In the genomic region with DNA sequence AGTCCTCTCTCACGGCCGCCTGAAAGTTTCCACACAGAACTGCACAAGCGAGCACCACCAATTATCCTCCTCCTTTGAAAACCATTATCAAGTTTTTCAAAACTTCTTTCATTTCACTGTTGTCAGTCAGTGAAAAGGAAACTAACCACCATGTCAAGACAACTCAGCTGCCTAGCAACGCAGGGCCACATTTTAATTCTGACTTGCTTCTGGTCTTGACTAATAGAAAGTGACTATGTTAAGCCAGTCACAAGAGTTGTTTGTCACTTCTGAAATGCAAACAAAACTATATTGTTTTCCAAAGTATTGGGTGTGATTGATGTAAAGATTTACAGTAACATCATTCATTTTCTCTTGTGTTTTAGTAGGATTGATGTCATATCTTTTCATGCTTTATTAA, we compare ENCODE assay signal across 13 cellular contexts.
DNase-seq lines count a peak whose midpoint lies in the region; ATAC-seq and TF ChIP-seq lines count a peak whose summit lies in the region.
"Had no signal": no experiment of that assay in that cellular context is flagged by ENCODE, and none has a peak within 500 bp of the region (broad histone marks: within the 10 kb centered on the region; RNA-seq: fewer than 3 reads in every experiment).

No MANE protein-coding gene starts in this region.

- ATAC-seq in GM18870 (IDR thresholded peaks at IDR 0.05; ENCODE audit: unreplicated experiment): peak; percentile 99
- peak; percentile 95 for ATAC-seq in GM21723 (IDR thresholded peaks at IDR 0.05; ENCODE audit: unreplicated experiment)
- ATAC-seq in HG03457 (IDR thresholded peaks at IDR 0.05; ENCODE audit: unreplicated experiment): peak; percentile 81
- ATAC-seq in left ventricle myocardium superior: no peak

- WGBS in thyroid gland, 2 donors: 86% methylated on average over 4 of the region's 4 CpGs

- H3K36me3 ChIP-seq in thyroid gland: no peaks in the 10 kb centered on the region

- no peak overlapping the region for H3K27ac ChIP-seq in thyroid gland

- TF ChIP-seq POLR2A in thyroid gland (IDR thresholded peaks at IDR 0.05): no peak

- no peak for TF ChIP-seq CTCF in thyroid gland (IDR thresholded peaks at IDR 0.05)

- intact Hi-C loops in left ventricle myocardium superior (cut with micrococcal nuclease) (no loop called here), thyroid gland (cut with DNase I) (no loop called here)

- DNase-seq in kidney tubule cell (ENCODE audit: low spot score) (peak; percentile 4), activated gamma-delta T cell (lab: John Stamatoyannopoulos, UW) (no peak), left ventricle myocardium superior (no peak), NCI-H526 (lab: John Stamatoyannopoulos, UW) (no peak), thyroid gland (no peak)
- DNase-seq: activated naive CD4-positive, alpha-beta T cell treated with Interleukin-2 at 50 U/mL for 16 hours; DMS79; effector CD8-positive, alpha-beta T cell; H9; naive B cell had no signal

- H3K4me3 ChIP-seq in thyroid gland (replicated peaks in 1 of 3): no peak overlapping the region

- H3K27me3 ChIP-seq in thyroid gland: no peaks in the 10 kb centered on the region

- H3K9me3 ChIP-seq in thyroid gland: no peaks in the 10 kb centered on the region

- no peaks in the 10 kb centered on the region for H3K4me1 ChIP-seq in thyroid gland
